Comparison of ENCODE assay signal across 11 cellular contexts in genomic region chr6:132131351-132131750, GRCh38.
A peak's percentile ranks its signal among the peaks of the same experiment; 100 is the strongest.
DNase-seq lines count a peak whose midpoint lies in the region; ATAC-seq and TF ChIP-seq lines count a peak whose summit lies in the region.
"Had no signal": no experiment of that assay in that cellular context is flagged by ENCODE, and none has a peak within 500 bp of the region (broad histone marks: within the 10 kb centered on the region; RNA-seq: fewer than 3 reads in every experiment).

No MANE protein-coding gene starts in this region.

- intact Hi-C loops in prostate gland (cut with DNase I): loop anchor here (5.0 to 10.0 kb wide), 2 partner anchors 44 to 177 kb away; partner anchors contain the start of gene CCN2

- TF ChIP-seq POLR2A in Peyer's patch (IDR thresholded peaks at IDR 0.05) (no peak), prostate gland (IDR thresholded peaks at IDR 0.05) (no peak)

- peaks cover 0 to 3% (median 0%) of the 10 kb centered on the region in 4 donors for H3K4me1 ChIP-seq in Peyer's patch
- no peaks in the 10 kb centered on the region for H3K4me1 ChIP-seq in prostate gland (replicated peaks)

- no peaks in the 10 kb centered on the region for H3K27me3 ChIP-seq in AG04450 (ENCODE audit: control insufficient read depth, insufficient read depth, low read length)
- H3K27me3 ChIP-seq in Peyer's patch: no peaks in the 10 kb centered on the region
- no peaks in the 10 kb centered on the region for H3K27me3 ChIP-seq in prostate gland (replicated peaks; ENCODE audit: insufficient read depth)

- H3K4me3 ChIP-seq in AG04450 (ENCODE audit: low read depth, low read length) (no peak overlapping the region), Peyer's patch (no peak overlapping the region), fibroblast of villous mesenchyme (ENCODE audit: low read depth, low read length) (no peak overlapping the region), prostate gland (no peak overlapping the region)

- DNase-seq in AG04450 (ENCODE audit: low read depth, low spot score): no peak
- no peak for DNase-seq in Peyer's patch
- peak; percentile 52 for DNase-seq in fibroblast of villous mesenchyme (ENCODE audit: low read depth)
- DNase-seq in prostate gland (ENCODE audit: low spot score): no peak
- no peak for DNase-seq in COLO668 (lab: John Stamatoyannopoulos, UW; ENCODE audit: unreplicated experiment)
- no peak for DNase-seq in RKO (ENCODE audit: low spot score)
- no peak for DNase-seq in cortex of kidney (lab: John Stamatoyannopoulos, UW)
- DNase-seq: effector memory CD8-positive, alpha-beta T cell; NCI-H1694 treated with DMSO at 0.1 percent for 48 hours had no signal

- CTCF ChIA-PET in AG04450 (lab: Charles Lee): interaction anchor here (1.2 to 2.0 kb wide), 2 partner anchors 86 to 206 kb away, joined by 3 to 8 read pairs; no protein-coding TSS in a partner anchor

- no peaks in the 10 kb centered on the region for H3K9me3 ChIP-seq in AG04450 (ENCODE audit: control insufficient read depth, insufficient read depth, low read length)
- no peaks in the 10 kb centered on the region for H3K9me3 ChIP-seq in Peyer's patch
- no peaks in the 10 kb centered on the region for H3K9me3 ChIP-seq in prostate gland

- ATAC-seq in HG03378 (IDR thresholded peaks at IDR 0.05; ENCODE audit: unreplicated experiment): no peak
- ATAC-seq: effector memory CD8-positive, alpha-beta T cell had no signal

- H3K27ac ChIP-seq in AG04450 (ENCODE audit: low read depth, low read length) (peak overlapping the region; percentile 99), Peyer's patch (peak overlapping the region; percentile 49 to 85 (median 60)), prostate gland (peak overlapping the region; percentile 65 to 72)
- H3K27ac ChIP-seq: VCaP had no signal

- POLR2A ChIA-PET in AG04450 (lab: Yijun Ruan, JAX): interaction anchor here (0.7 to 2.7 kb wide), 6 partner anchors 9 to 181 kb away, joined by 3 to 56 read pairs (median 6); partner anchors contain the start of gene CCN2

- 42% methylated on average over 3 of the region's 3 CpGs for WGBS in prostate gland

- TF ChIP-seq CTCF in AG04450 (IDR thresholded peaks at IDR 0.05; ENCODE audit: low read depth, low read length) (no peak), Peyer's patch (IDR thresholded peaks at IDR 0.05) (no peak), fibroblast of villous mesenchyme (IDR thresholded peaks at IDR 0.05; ENCODE audit: insufficient read depth, low read depth, low read length) (no peak), prostate gland (IDR thresholded peaks at IDR 0.05) (no peak)

- H3K36me3 ChIP-seq in Peyer's patch (no peaks in the 10 kb centered on the region), prostate gland (no peaks in the 10 kb centered on the region)
